Comparison of ENCODE assay signal across 8 cellular contexts in genomic region chr2:121356058-121356640, GRCh38.
DNase-seq lines count a peak whose midpoint lies in the region; ATAC-seq, FAIRE-seq and TF ChIP-seq lines count a peak whose summit lies in the region.

No MANE protein-coding gene starts in this region.

- ATAC-seq in Right ventricle myocardium inferior: peak; percentile 27

- H3K9ac ChIP-seq in NT2/D1 (ENCODE audit: insufficient read length, low read depth): no peak overlapping the region
- no peak overlapping the region for H3K9ac ChIP-seq in liver (ENCODE audit: low read depth in 1 of 2, low read length in 2 of 2)

- H3K27me3 ChIP-seq in NT2/D1 (ENCODE audit: insufficient read depth, insufficient read length) (no peaks in the 10 kb centered on the region), liver (ENCODE audit: control insufficient read depth in 4 of 4, insufficient read depth in 4 of 4, low read length in 3 of 4) (no peaks in the 10 kb centered on the region)

- WGBS in liver: 54% methylated on average over 9 of the region's 9 CpGs

- H3K36me3 ChIP-seq in NT2/D1 (ENCODE audit: insufficient read depth, insufficient read length, low read length) (peaks cover 56% of the 10 kb centered on the region), liver (ENCODE audit: control insufficient read depth in 4 of 4, insufficient read depth in 3 of 4, low read depth in 1 of 4, low read length in 3 of 4) (peaks cover 9 to 50% (median 43%) of the 10 kb centered on the region in 4 donors)

- H3K4me1 ChIP-seq in NT2/D1 (ENCODE audit: insufficient read depth, insufficient read length) (no peaks in the 10 kb centered on the region), liver (ENCODE audit: control insufficient read depth in 4 of 4, insufficient read depth in 4 of 4, low read length in 3 of 4) (no peaks in the 10 kb centered on the region)

- no peak for TF ChIP-seq EP300 in Ishikawa (IDR thresholded peaks at IDR 0.05; ENCODE audit: borderline replicate concordance)

- DNase-seq in Right ventricle myocardium inferior (ENCODE audit: missing footprints): no peak
- no peak for DNase-seq in cardiac septum (ENCODE audit: low spot score)
- peak; percentile 70 for DNase-seq in NT2/D1 (ENCODE audit: low read depth, low spot score)
- DNase-seq in choroid plexus epithelial cell (ENCODE audit: low read depth): peak; percentile 87
- DNase-seq in urothelium cell line (ENCODE audit: low spot score): peak; percentile 73
- no peak for DNase-seq in activated gamma-delta T cell (lab: John Stamatoyannopoulos, UW)

- H3K4me3 ChIP-seq in NT2/D1 (ENCODE audit: insufficient read length, low read depth) (no peak overlapping the region), choroid plexus epithelial cell (ENCODE audit: low read depth, low read length) (no peak overlapping the region), liver (ENCODE audit: low read depth in 1 of 3, low read length in 3 of 3) (no peak overlapping the region)

- FAIRE-seq in urothelium cell line (lab: Jason Lieb, UNC): peak; percentile 50

- TF ChIP-seq RAD21 in Ishikawa (IDR thresholded peaks at IDR 0.05; ENCODE audit: low read depth): peak; percentile 79
- peak; percentile 75 to 78 for TF ChIP-seq RAD21 in liver (IDR thresholded peaks at IDR 0.05)

- H3K27ac ChIP-seq in liver (ENCODE audit: low read depth in 1 of 2, low read length in 2 of 2): no peak overlapping the region

- TF ChIP-seq CTCF in choroid plexus epithelial cell (conservative IDR thresholded peaks at IDR 0.05; ENCODE audit: low read depth, low read length) (peak; percentile 90), liver (IDR thresholded peaks at IDR 0.05; ENCODE audit: low read depth, low read length, missing input control) (peak; percentile 45)

- intact Hi-C loops in Right ventricle myocardium inferior (cut with DNase I): loop anchor here (2.0 kb wide), 1 partner anchor 261 kb away; no protein-coding TSS in a partner anchor
- intact Hi-C loops in cardiac septum (cut with DNase I): no loop called here

- H3K9me3 ChIP-seq in NT2/D1 (ENCODE audit: insufficient read depth, low read length) (no peaks in the 10 kb centered on the region), liver (ENCODE audit: control insufficient read depth in 4 of 4, low read length in 3 of 4) (no peaks in the 10 kb centered on the region)

TF ChIP-seq in Ishikawa, 13 proteins besides CTCF, POLR2A, EP300 and RAD21:
- no peak for TF ChIP-seq CREB1 (IDR thresholded peaks at IDR 0.05; ENCODE audit: low read depth)
- no peak for TF ChIP-seq NFIC (IDR thresholded peaks at IDR 0.05)
- TF ChIP-seq TEAD4 (IDR thresholded peaks at IDR 0.05): no peak
- TF ChIP-seq FOXM1 (IDR thresholded peaks at IDR 0.05; ENCODE audit: borderline replicate concordance, low read depth): no peak
- TF ChIP-seq REST (IDR thresholded peaks at IDR 0.05; ENCODE audit: low read depth): no peak
- TF ChIP-seq ZBTB7A (IDR thresholded peaks at IDR 0.05; ENCODE audit: low read depth): no peak
- TF ChIP-seq TAF1 (IDR thresholded peaks at IDR 0.05; ENCODE audit: low read depth): no peak
- no peak for TF ChIP-seq YY1 (IDR thresholded peaks at IDR 0.05; ENCODE audit: low read depth)
- no peak for TF ChIP-seq CEBPB (IDR thresholded peaks at IDR 0.05)
- TF ChIP-seq EGR1 (IDR thresholded peaks at IDR 0.05): no peak
- no peak for TF ChIP-seq TCF12 (IDR thresholded peaks at IDR 0.05; ENCODE audit: low read depth)

TF ChIP-seq in liver, 16 proteins besides CTCF, POLR2A, EP300 and RAD21:
- TF ChIP-seq ATF3 (IDR thresholded peaks at IDR 0.05) (no peak), HNF4A (conservative IDR thresholded peaks at IDR 0.05) (peak in 1 of 2 donors; percentile 36)

Comparison
In these comparisons a context has a peak if more than half of its experiments do, and no peak if none do; other contexts are left out.
1. DNase-seq: peak in NT2/D1 (single experiment), choroid plexus epithelial cell (single experiment) and urothelium cell line (single experiment); none in Right ventricle myocardium inferior (single experiment), cardiac septum (single experiment) and activated gamma-delta T cell (single experiment).